ENCODE assay signal across 8 cellular contexts in genomic region chr1:149123948-149124926, GRCh38. TPM values are rescaled to one million over a fixed set of nuclear protein-coding genes. Genes with fewer than 3 reads are reported as not detected.
DNase-seq lines count a peak whose midpoint lies in the region; TF ChIP-seq lines count a peak whose summit lies in the region.
"Not testable (repeated sequence)": the region's sequence is repeated elsewhere in the genome, so short reads cannot be mapped to it uniquely, and the experiment has no call there.

No MANE protein-coding gene starts in this region.

- H3K4me1 ChIP-seq in skeletal muscle satellite cell (ENCODE audit: control insufficient read depth, insufficient read depth, low read length): not testable (repeated sequence)

- H3K27ac Mint-ChIP-seq in mesothelial cell of epicardium: peak overlapping the region; percentile 73

- H3K27me3 Mint-ChIP-seq in mesothelial cell of epicardium (ENCODE audit: low read depth): not testable (repeated sequence)

- H3K4me1 Mint-ChIP-seq in mesothelial cell of epicardium: not testable (repeated sequence)

- peak; percentile 17 for DNase-seq in Ammon's horn (ENCODE audit: low spot score)
- peak; percentile 30 for DNase-seq in HT-29 (ENCODE audit: low spot score)
- peak; percentile 65 for DNase-seq in NCI-H748 (lab: John Stamatoyannopoulos, UW; ENCODE audit: unreplicated experiment)
- DNase-seq in activated CD4-positive, alpha-beta T cell treated with anti-CD3 and anti-CD28 coated beads for 4 hours: peak; percentile 6 to 15
- peak; percentile 33 for DNase-seq in brain microvascular endothelial cell
- peak; percentile 23 to 85 (median 62) for DNase-seq in head of caudate nucleus
- not testable (repeated sequence) for DNase-seq in mesothelial cell of epicardium (ENCODE audit: low spot score in 2 of 2, unreplicated experiment in 2 of 2)

- not testable (repeated sequence) for H3K27ac ChIP-seq in brain microvascular endothelial cell

- not testable (repeated sequence) for H3K9me3 Mint-ChIP-seq in mesothelial cell of epicardium

- not testable (repeated sequence) for TF ChIP-seq CTCF in brain microvascular endothelial cell (IDR thresholded peaks at IDR 0.05; ENCODE audit: low read depth, low read length, missing control alignments); mesothelial cell of epicardium (IDR thresholded peaks at IDR 0.05; ENCODE audit: unreplicated experiment)

- H3K27me3 ChIP-seq in brain microvascular endothelial cell (replicated peaks); skeletal muscle satellite cell (ENCODE audit: control insufficient read depth, insufficient read depth, low read length): not testable (repeated sequence)

- H3K4me3 ChIP-seq in brain microvascular endothelial cell (ENCODE audit: low read depth, low read length): peak overlapping the region; percentile 12
- H3K4me3 ChIP-seq in skeletal muscle satellite cell (ENCODE audit: low read length): not testable (repeated sequence)

- H3K4me3 Mint-ChIP-seq in mesothelial cell of epicardium: peak overlapping the region; percentile 49

- not testable (repeated sequence) for H3K9me3 ChIP-seq in skeletal muscle satellite cell (replicated peaks; ENCODE audit: low read length)

- not testable (repeated sequence) for H3K9ac ChIP-seq in skeletal muscle satellite cell (ENCODE audit: low read depth, low read length)

- not testable (repeated sequence) for H3K36me3 ChIP-seq in brain microvascular endothelial cell (replicated peaks); skeletal muscle satellite cell (ENCODE audit: insufficient read depth, low read length)

- not testable (repeated sequence) for H3K36me3 Mint-ChIP-seq in mesothelial cell of epicardium

- peak overlapping the region; percentile 67 for H3K4me2 ChIP-seq in skeletal muscle satellite cell (ENCODE audit: low read length)

- intact Hi-C loops in head of caudate nucleus (cut with DNase I): not testable (repeated sequence)

- in situ Hi-C loops in brain microvascular endothelial cell (cut with HindIII; ENCODE audit: low pct_ligation_motif_present, low sequenced_read_pairs): not testable (repeated sequence)

RNA-seq across cellular contexts. Expression of gene NBPF9, which starts 20.9 kb away (rescaled TPM):
- 7.7 and 7.9 TPM in 2 replicates for total RNA-seq in HT-29 (2014; rRNA removed; shearing (Covaris generic))
- 43.8 to 45.6 TPM (median 45.3 TPM) in 3 replicates for total RNA-seq in mesothelial cell of epicardium
- total RNA-seq in skeletal muscle satellite cell (2012; rRNA removed): 11.9 and 14.0 TPM in 2 replicates
